ENCODE assay signal across 14 cellular contexts in genomic region chr6:13848553-13849150, GRCh38. TPM values are rescaled to one million over a fixed set of nuclear protein-coding genes. Genes with fewer than 3 reads are reported as not detected.
A peak's percentile ranks its signal among the peaks of the same experiment; 100 is the strongest.
DNase-seq lines count a peak whose midpoint lies in the region; TF ChIP-seq lines count a peak whose summit lies in the region.
"Had no signal": no experiment of that assay in that cellular context is flagged by ENCODE, and none has a peak within 500 bp of the region (broad histone marks: within the 10 kb centered on the region; RNA-seq: fewer than 3 reads in every experiment).

No MANE protein-coding gene starts in this region.

- 86% methylated on average over 5 of the region's 5 CpGs for WGBS in HUES64
- no CpG with 5 or more reads among the region's 5 CpGs for WGBS in trophoblast cell (ENCODE audit: extremely low coverage, insufficient coverage, insufficient read length)
- 44% methylated on average over 5 of the region's 5 CpGs for WGBS in testis, 2 donors

- intact Hi-C loops in testis (cut with DNase I; ENCODE audit: low total_unique reads), result no loop called here
- intact Hi-C loops in uterus (cut with DNase I; ENCODE audit: low total_unique reads), result no loop called here

- H4K91ac ChIP-seq in trophoblast cell (ENCODE audit: low read depth, low read length), result no peak overlapping the region

- H3K79me1 ChIP-seq in trophoblast cell (ENCODE audit: low read length), result peaks cover 2% of the 10 kb centered on the region

- H3K9ac ChIP-seq in HUES64 (ENCODE audit: low read depth, low read length) (0 out of 2 replicates have a peak overlapping the region, but pooled peaks have one; percentile 30), trophoblast cell (ENCODE audit: low read length) (no peak overlapping the region)

- no peak overlapping the region for H3K4me2 ChIP-seq in trophoblast cell (ENCODE audit: low read length)

- peak overlapping the region; percentile 73 for H4K12ac ChIP-seq in trophoblast cell (ENCODE audit: low read depth, low read length)

- no peak overlapping the region for H2BK120ac ChIP-seq in trophoblast cell (ENCODE audit: insufficient read depth, low read length, poor library complexity)

- H3K36me3 ChIP-seq in HUES64 (ENCODE audit: insufficient read depth, low read length) (no peaks in the 10 kb centered on the region), trophoblast cell (ENCODE audit: control insufficient read depth in 1 of 2, insufficient read depth in 2 of 2, low read length in 2 of 2) (no peaks in the 10 kb centered on the region), testis (ENCODE audit: low read depth, missing control alignments) (no peaks in the 10 kb centered on the region), uterus (no peaks in the 10 kb centered on the region)
- H3K36me3 ChIP-seq: right atrium auricular region had no signal

- H3K4me1 ChIP-seq in HUES64 (ENCODE audit: insufficient read depth, low read length) (peaks cover 20% of the 10 kb centered on the region), trophoblast cell (ENCODE audit: control insufficient read depth in 1 of 2, insufficient read depth in 2 of 2, low read length in 2 of 2) (peaks cover 4 to 9% of the 10 kb centered on the region in 2 experiments), testis (no peaks in the 10 kb centered on the region), uterus (no peaks in the 10 kb centered on the region)
- H3K4me1 ChIP-seq: right atrium auricular region had no signal

- H3K27me3 ChIP-seq in HUES64 (ENCODE audit: insufficient read depth, low read length) (no peaks in the 10 kb centered on the region), trophoblast cell (ENCODE audit: insufficient read depth, low read length) (no peaks in the 10 kb centered on the region), testis (no peaks in the 10 kb centered on the region), uterus (no peaks in the 10 kb centered on the region)
- H3K27me3 ChIP-seq: right atrium auricular region had no signal

- H2AK5ac ChIP-seq in trophoblast cell (ENCODE audit: low read length), result no peak overlapping the region

- no peak overlapping the region for H2BK5ac ChIP-seq in trophoblast cell (ENCODE audit: low read depth, low read length, poor library complexity)

- H3K9me3 ChIP-seq in HUES64 (ENCODE audit: insufficient read depth, low read depth, low read length), result no peaks in the 10 kb centered on the region
- H3K9me3 ChIP-seq in trophoblast cell (ENCODE audit: insufficient read depth, low read depth, low read length), result peaks cover 2% of the 10 kb centered on the region
- H3K9me3 ChIP-seq in testis, result no peaks in the 10 kb centered on the region
- H3K9me3 ChIP-seq in uterus, result no peaks in the 10 kb centered on the region
- H3K9me3 ChIP-seq: right atrium auricular region had no signal

- H3K14ac ChIP-seq in trophoblast cell (ENCODE audit: low read length), result peak overlapping the region; percentile 60

- H3K4ac ChIP-seq in trophoblast cell (ENCODE audit: low read depth, low read length), result no peak overlapping the region

- DNase-seq in NCI-H2196 (lab: John Stamatoyannopoulos, UW; ENCODE audit: unreplicated experiment), result peak; percentile 17
- no peak for DNase-seq in coronary artery (ENCODE audit: low spot score)
- no peak for DNase-seq in trophoblast cell
- DNase-seq in testis, result no peak
- DNase-seq in HPDE6-E6E7 (ENCODE audit: extremely low spot score), result no peak
- DNase-seq in uterus, result no peak
- DNase-seq: activated naive CD4-positive, alpha-beta T cell treated with anti-CD3 and anti-CD28 coated beads, Interleukin-2, amount 10 ng/mL, durations not matched to agents 7 days and 5 days; CD8-positive, alpha-beta T cell; glutamatergic neuron; kidney; NCI-H1436; stimulated activated naive B cell treated with anti-CD40 and anti-IgM and Interleukin-4, amounts not matched to agents 10 μg/mL and 1 μg/mL and 100 μg/mL, for 72 hours had no signal

- TF ChIP-seq POLR2A in testis (IDR thresholded peaks at IDR 0.05), result no peak
- TF ChIP-seq POLR2A in uterus (IDR thresholded peaks at IDR 0.05), result no peak

- no peaks in the 10 kb centered on the region for H3K79me2 ChIP-seq in trophoblast cell (ENCODE audit: control insufficient read depth, insufficient read depth, low read length, poor library complexity)

- H3K27ac ChIP-seq in HUES64 (ENCODE audit: low read depth, low read length) (0 out of 2 replicates have a peak overlapping the region, but pooled peaks have one; percentile 14), coronary artery (no peak overlapping the region), trophoblast cell (ENCODE audit: low read depth, low read length) (no peak overlapping the region), testis (no peak overlapping the region), uterus (peak overlapping the region in 1 of 2 donors; percentile 15)
- H3K27ac ChIP-seq: right atrium auricular region had no signal

- no peak overlapping the region for H3K4me3 ChIP-seq in HUES64 (ENCODE audit: low read length)
- peak overlapping the region; percentile 9 for H3K4me3 ChIP-seq in coronary artery
- no peak overlapping the region for H3K4me3 ChIP-seq in trophoblast cell (ENCODE audit: low read depth, low read length)
- H3K4me3 ChIP-seq in testis, result no peak overlapping the region
- no peak overlapping the region for H3K4me3 ChIP-seq in uterus
- H3K4me3 ChIP-seq: right atrium auricular region had no signal

- peak overlapping the region; percentile 77 for H3K18ac ChIP-seq in trophoblast cell (ENCODE audit: low read length)

- H4K8ac ChIP-seq in trophoblast cell (ENCODE audit: low read depth, low read length), result peak overlapping the region; percentile 79

- no peak overlapping the region for H2BK12ac ChIP-seq in trophoblast cell (ENCODE audit: low read length)

- H3K23ac ChIP-seq in trophoblast cell (ENCODE audit: low read length), result no peak overlapping the region

- H2AFZ ChIP-seq in trophoblast cell (ENCODE audit: insufficient read depth, low read length, poor library complexity), result peak overlapping the region; percentile 84

- TF ChIP-seq CTCF in coronary artery (IDR thresholded peaks at IDR 0.05), result no peak
- TF ChIP-seq CTCF in testis (IDR thresholded peaks at IDR 0.05), result no peak
- TF ChIP-seq CTCF in uterus (IDR thresholded peaks at IDR 0.05), result no peak

RNA-seq across cellular contexts. Expression of gene MCUR1, which starts 34.3 kb away (rescaled TPM):
- 23.8 TPM for polyA plus RNA-seq in HUES64 (2013, experiment 1 of 2)
- 34.3 TPM for polyA plus RNA-seq in HUES64 (2013, experiment 2 of 2)
- 23.3 and 24.2 TPM in 2 replicates for polyA plus RNA-seq in trophoblast cell (2013)
- total RNA-seq in testis, result 10 to 100 TPM; 12.8 to 18.5 TPM
- 12.0 TPM for polyA plus RNA-seq in testis (ENCODE audit: insufficient read depth, low read depth, low replicate concordance)
- total RNA-seq in uterus, result 10 to 100 TPM in 3 of 4 donors, 1 to 10 TPM in 1; 9.4 to 16.5 (median 13.3) TPM
